Comparison of ENCODE assay signal across 10 cellular contexts in genomic region chr1:215637041-215637573, GRCh38.
DNase-seq lines count a peak whose midpoint lies in the region; ATAC-seq, FAIRE-seq and TF ChIP-seq lines count a peak whose summit lies in the region.
"Had no signal": no experiment of that assay in that cellular context is flagged by ENCODE, and none has a peak within 500 bp of the region (broad histone marks: within the 10 kb centered on the region; RNA-seq: fewer than 3 reads in every experiment).

No MANE protein-coding gene starts in this region.

- FAIRE-seq in small intestine (lab: Jason Lieb, UNC) = no peak

- DNase-seq in GM23338 (ENCODE audit: low spot score) = no peak
- peak; percentile 57 for DNase-seq in kidney tubule cell (ENCODE audit: low spot score)
- peak; percentile 64 for DNase-seq in small intestine
- DNase-seq in activated CD8-positive, alpha-beta T cell treated with anti-CD3 and anti-CD28 coated beads, Interleukin-2, amount 10 ng/mL, durations not matched to agents 7 days and 5 days = no peak
- no peak for DNase-seq in activated naive CD4-positive, alpha-beta T cell treated with anti-CD3 and anti-CD28 coated beads, Interleukin-2, amount 50 U/mL, for 16 hours
- DNase-seq in activated naive CD4-positive, alpha-beta T cell (lab: John Stamatoyannopoulos, UW) = no peak
- DNase-seq: activated naive CD4-positive, alpha-beta T cell treated with Interleukin-2 at 50 U/mL for 16 hours; SJCRH30 had no signal

- H3K27ac ChIP-seq in GM23338 (ENCODE audit: low read depth) (no peak overlapping the region), small intestine (ENCODE audit: low read depth in 1 of 2, low read length in 1 of 2) (peak overlapping the region; percentile 22 to 64)
- H3K27ac ChIP-seq: SJCRH30 had no signal

- H3K79me2 ChIP-seq in GM23338 (replicated peaks; ENCODE audit: insufficient read depth) = no peaks in the 10 kb centered on the region

- no peak overlapping the region for H3K4me3 ChIP-seq in GM23338
- no peak overlapping the region for H3K4me3 ChIP-seq in small intestine (ENCODE audit: low read depth in 1 of 2, low read length in 2 of 2)
- H3K4me3 ChIP-seq: SJCRH30 had no signal

- H3K36me3 Mint-ChIP-seq in GM23338 (ENCODE audit: low read depth) (no peaks in the 10 kb centered on the region), brain (no peaks in the 10 kb centered on the region)
- H3K36me3 Mint-ChIP-seq in activated CD8-positive, alpha-beta T cell treated with anti-CD3 and anti-CD28 coated beads, Interleukin-2, amount 10 ng/mL, durations not matched to agents 7 days and 5 days (ENCODE audit: low read depth) = no peaks in the 10 kb centered on the region

- H3K9me2 ChIP-seq in GM23338 (ENCODE audit: insufficient read depth) = no peaks in the 10 kb centered on the region

- H3K27me3 Mint-ChIP-seq in GM23338 (ENCODE audit: insufficient read depth, low read depth, poor library complexity) (peaks cover 2% of the 10 kb centered on the region), brain (peaks cover 3% of the 10 kb centered on the region)
- H3K27me3 Mint-ChIP-seq in activated CD8-positive, alpha-beta T cell treated with anti-CD3 and anti-CD28 coated beads, Interleukin-2, amount 10 ng/mL, durations not matched to agents 7 days and 5 days (ENCODE audit: low read depth) = no peaks in the 10 kb centered on the region

- peak; percentile 53; the same call in 2 of the 3 replicates for ATAC-seq in GM23338
- no peak for ATAC-seq in activated CD8-positive, alpha-beta T cell treated with anti-CD3 and anti-CD28 coated beads, Interleukin-2, amount 10 ng/mL, durations not matched to agents 7 days and 5 days
- no peak for ATAC-seq in HG03280 (IDR thresholded peaks at IDR 0.05; ENCODE audit: unreplicated experiment)

- H3K27me3 ChIP-seq in GM23338 (ENCODE audit: insufficient read depth) (no peaks in the 10 kb centered on the region), small intestine (ENCODE audit: control insufficient read depth in 2 of 2, insufficient read depth in 2 of 2, low read length in 2 of 2) (no peaks in the 10 kb centered on the region)
- H3K27me3 ChIP-seq: SJCRH30 had no signal

- no peaks in the 10 kb centered on the region for H3F3A ChIP-seq in GM23338 (replicated peaks; ENCODE audit: low read depth)

- H3K9me3 Mint-ChIP-seq in GM23338 = no peaks in the 10 kb centered on the region
- no peaks in the 10 kb centered on the region for H3K9me3 Mint-ChIP-seq in brain
- H3K9me3 Mint-ChIP-seq in activated CD8-positive, alpha-beta T cell treated with anti-CD3 and anti-CD28 coated beads, Interleukin-2, amount 10 ng/mL, durations not matched to agents 7 days and 5 days (ENCODE audit: insufficient read depth) = no peaks in the 10 kb centered on the region

- H4K20me1 ChIP-seq in GM23338 (replicated peaks; ENCODE audit: insufficient read depth) = no peaks in the 10 kb centered on the region

- no peak for TF ChIP-seq CTCF in GM23338 (conservative IDR thresholded peaks at IDR 0.05; ENCODE audit: low read depth in 2 of 2)
- TF ChIP-seq CTCF in brain (conservative IDR thresholded peaks at IDR 0.05) = no peak

- H2AFZ ChIP-seq in GM23338 = peak overlapping the region; percentile 84

- H3K4me3 Mint-ChIP-seq in GM23338 (no peak overlapping the region), brain (peak overlapping the region in 1 of 5 experiments; percentile 47)
- no peak overlapping the region for H3K4me3 Mint-ChIP-seq in activated CD8-positive, alpha-beta T cell treated with anti-CD3 and anti-CD28 coated beads, Interleukin-2, amount 10 ng/mL, durations not matched to agents 7 days and 5 days

- H3K4me1 Mint-ChIP-seq in GM23338 (peaks cover 21% of the 10 kb centered on the region), brain (no peaks in the 10 kb centered on the region)
- no peaks in the 10 kb centered on the region for H3K4me1 Mint-ChIP-seq in activated CD8-positive, alpha-beta T cell treated with anti-CD3 and anti-CD28 coated beads, Interleukin-2, amount 10 ng/mL, durations not matched to agents 7 days and 5 days (ENCODE audit: low read depth)

- H3K4me1 ChIP-seq in GM23338 (ENCODE audit: insufficient read depth) (no peaks in the 10 kb centered on the region), small intestine (ENCODE audit: control insufficient read depth in 2 of 2, insufficient read depth in 1 of 2, low read depth in 1 of 2, low read length in 1 of 2) (peaks cover 0 to 4% of the 10 kb centered on the region in 2 donors)

- H3K27ac Mint-ChIP-seq in GM23338 = no peak overlapping the region
- H3K27ac Mint-ChIP-seq in brain = peak overlapping the region in 3 of 5 experiments; percentile 58 to 80 (median 76)
- H3K27ac Mint-ChIP-seq in activated CD8-positive, alpha-beta T cell treated with anti-CD3 and anti-CD28 coated beads, Interleukin-2, amount 10 ng/mL, durations not matched to agents 7 days and 5 days = no peak overlapping the region

- POLR2A ChIA-PET in activated CD8-positive, alpha-beta T cell treated with anti-CD3 and anti-CD28 coated beads, Interleukin-2, amount 10 ng/mL, durations not matched to agents 7 days and 5 days (lab: Charles Lee) = no interaction called here

- H3K4me2 ChIP-seq in GM23338 = no peak overlapping the region

- CTCF ChIA-PET in activated CD8-positive, alpha-beta T cell treated with anti-CD3 and anti-CD28 coated beads, Interleukin-2, amount 10 ng/mL, durations not matched to agents 7 days and 5 days (lab: Charles Lee) = no interaction called here

- H3K36me3 ChIP-seq in GM23338 (ENCODE audit: insufficient read depth) = no peaks in the 10 kb centered on the region
- H3K36me3 ChIP-seq in small intestine (ENCODE audit: control insufficient read depth in 2 of 2, insufficient read depth in 2 of 2, low read length in 2 of 2) = no peaks in the 10 kb centered on the region
- H3K36me3 ChIP-seq: SJCRH30 had no signal

- H3K9me3 ChIP-seq in small intestine (ENCODE audit: control insufficient read depth, low read depth) = no peaks in the 10 kb centered on the region
- H3K9me3 ChIP-seq: SJCRH30 had no signal

- WGBS in small intestine, 3 donors = 15 to 42% (median 30%) methylated on average over 7 of the region's 7 CpGs

TF ChIP-seq in GM23338, 12 proteins besides CTCF, POLR2A, EP300 and RAD21 (continues in another document):
- TF ChIP-seq REST (IDR thresholded peaks at IDR 0.05; ENCODE audit: unreplicated experiment) = no peak

Comparison
In these comparisons a context has a peak if more than half of its experiments do, and no peak if none do; other contexts are left out.
1. DNase-seq: peak in kidney tubule cell (single experiment) and small intestine (single experiment); none in GM23338 (single experiment), activated CD8-positive, alpha-beta T cell treated with anti-CD3 and anti-CD28 coated beads, Interleukin-2, amount 10 ng/mL, durations not matched to agents 7 days and 5 days (single experiment), activated naive CD4-positive, alpha-beta T cell treated with anti-CD3 and anti-CD28 coated beads, Interleukin-2, amount 50 U/mL, for 16 hours (single experiment) and activated naive CD4-positive, alpha-beta T cell (0 of 4).
2. H3K27ac Mint-ChIP-seq: peak in brain (3 of 5); none in GM23338 (single experiment) and activated CD8-positive, alpha-beta T cell treated with anti-CD3 and anti-CD28 coated beads, Interleukin-2, amount 10 ng/mL, durations not matched to agents 7 days and 5 days (single experiment).